1 cellular context compared by ENCODE assay signal in genomic region chr12:103858335-103858734, GRCh38.
TF ChIP-seq lines count a peak whose summit lies in the region.

No MANE protein-coding gene starts in this region.

TF ChIP-seq in HCT116, 20 proteins besides CTCF, POLR2A, EP300 and RAD21 (continued from another document):
- TF ChIP-seq FOSL1 (IDR thresholded peaks at IDR 0.05; ENCODE audit: low read depth) = no peak
- TF ChIP-seq YY1 (IDR thresholded peaks at IDR 0.05; ENCODE audit: extremely low read depth, insufficient replicate concordance, low read depth, low read length) = no peak
- no peak for TF ChIP-seq ELF1 (IDR thresholded peaks at IDR 0.05; ENCODE audit: borderline replicate concordance, low read depth)
- no peak for TF ChIP-seq SRF (IDR thresholded peaks at IDR 0.05; ENCODE audit: low read depth)
- TF ChIP-seq EGR1 (IDR thresholded peaks at IDR 0.05; ENCODE audit: low read depth) = no peak
- TF ChIP-seq EZH2 (IDR thresholded peaks at IDR 0.05) = no peak
- no peak for TF ChIP-seq ZNF274 (IDR thresholded peaks at IDR 0.05; ENCODE audit: low read depth, low read length)
- TF ChIP-seq POLR2AphosphoS5 (IDR thresholded peaks at IDR 0.05; ENCODE audit: low read depth, low read length) = no peak
- no peak for TF ChIP-seq REST (IDR thresholded peaks at IDR 0.05; ENCODE audit: low read depth)
- TF ChIP-seq ATF3 (IDR thresholded peaks at IDR 0.05) = no peak
- TF ChIP-seq ZFX (IDR thresholded peaks at IDR 0.05) = no peak
